ENCODE assay signal across 14 cellular contexts in genomic region chr4:171875291-171875690, GRCh38.
"Had no signal": no experiment of that assay in that cellular context is flagged by ENCODE, and none has a peak within 500 bp of the region (broad histone marks: within the 10 kb centered on the region; RNA-seq: fewer than 3 reads in every experiment).

No MANE protein-coding gene starts in this region.

- H3K27me3 ChIP-seq: cardiac muscle cell, dorsolateral prefrontal cortex, ovary, sigmoid colon, spleen, thyroid gland had no signal

- H3K9me3 Mint-ChIP-seq: neural crest cell had no signal

- H3K4me1 Mint-ChIP-seq: activated naive CD4-positive, alpha-beta T cell treated with anti-CD3 and anti-CD28 coated beads, Interleukin-2, amount 10 ng/mL, durations not matched to agents 7 days and 5 days; neural crest cell had no signal

- H3K27ac Mint-ChIP-seq: activated naive CD4-positive, alpha-beta T cell treated with anti-CD3 and anti-CD28 coated beads, Interleukin-2, amount 10 ng/mL, durations not matched to agents 7 days and 5 days; activated T-helper 2 cell treated with anti-CD3 and anti-CD28 coated beads, Interferon-gamma antibody, Interleukin-2, Interleukin-4, amounts not matched to agents 10 μg/mL and 5 μg/mL and 100 μg/mL, durations not matched to agents 14 hours and 24 hours and 36 hours had no signal

- H3K9me3 ChIP-seq: ovary, sigmoid colon, spleen, thyroid gland had no signal

- H3K4me1 ChIP-seq: sigmoid colon, spleen, thyroid gland had no signal

- H3K27ac ChIP-seq: cardiac muscle cell, dorsolateral prefrontal cortex, ovary, sigmoid colon, spleen, thyroid gland had no signal

- H3K27me3 Mint-ChIP-seq: activated naive CD4-positive, alpha-beta T cell treated with anti-CD3 and anti-CD28 coated beads, Interleukin-2, amount 10 ng/mL, durations not matched to agents 7 days and 5 days had no signal

- H3K4me3 ChIP-seq: cardiac muscle cell, dorsolateral prefrontal cortex, ovary, sigmoid colon, spleen, thyroid gland had no signal

- H3K36me3 ChIP-seq: cardiac muscle cell, ovary, sigmoid colon, spleen, thyroid gland had no signal

- H3K36me3 Mint-ChIP-seq: activated naive CD4-positive, alpha-beta T cell treated with anti-CD3 and anti-CD28 coated beads, Interleukin-2, amount 10 ng/mL, durations not matched to agents 7 days and 5 days had no signal

- DNase-seq: activated CD4-positive, alpha-beta T cell treated with anti-CD3 and anti-CD28 coated beads for 1 hour; activated CD4-positive, alpha-beta T cell treated with anti-CD3 and anti-CD28 coated beads, Interleukin-2, amount 50 U/mL, for 48 hours; activated naive CD4-positive, alpha-beta T cell treated with anti-CD3 and anti-CD28 coated beads, Interleukin-2, amount 10 ng/mL, durations not matched to agents 7 days and 5 days; activated T-cell treated with anti-CD3 and anti-CD28 coated beads, Interleukin-2, amount 50 U/mL, for 1 hour; dorsolateral prefrontal cortex; kidney glomerular epithelial cell; ovary; sigmoid colon; spleen; stimulated activated CD4-positive, alpha-beta T cell treated with anti-CD3 and anti-CD28 coated beads, Interleukin-1b, Interleukin-23, amount 100 ng/mL, for 48 hours; thyroid gland had no signal

- H3K4me3 Mint-ChIP-seq: activated naive CD4-positive, alpha-beta T cell treated with anti-CD3 and anti-CD28 coated beads, Interleukin-2, amount 10 ng/mL, durations not matched to agents 7 days and 5 days; neural crest cell had no signal
